ENCODE assay signal across 25 cellular contexts in the genomic region with DNA sequence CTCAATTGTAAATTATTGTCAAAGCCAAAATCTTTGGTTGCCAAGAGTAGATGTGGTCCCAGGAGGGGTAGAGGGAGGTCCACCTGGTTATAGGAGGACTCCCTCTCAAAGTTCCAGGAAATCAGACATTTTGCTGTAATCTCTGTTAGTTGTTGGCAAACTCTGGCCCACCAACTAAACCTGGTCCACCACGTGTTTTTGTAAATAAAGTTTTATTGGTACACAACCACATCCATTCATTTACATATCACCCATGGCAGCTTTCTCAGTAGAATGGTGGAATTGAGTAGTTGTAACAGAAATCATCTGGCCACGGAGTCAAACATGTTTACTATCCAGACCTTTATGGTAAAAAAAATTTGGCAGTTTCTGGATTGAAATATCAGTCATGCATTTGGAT.
"Had no signal": no experiment of that assay in that cellular context is flagged by ENCODE, and none has a peak within 500 bp of the region (broad histone marks: within the 10 kb centered on the region; RNA-seq: fewer than 3 reads in every experiment).

No MANE protein-coding gene starts in this region.

- ATAC-seq: natural killer cell; psoas muscle; right cardiac atrium; sciatic nerve; stimulated activated effector memory CD8-positive, alpha-beta T cell treated with anti-CD3 and anti-CD28 coated beads, Interleukin-12 subunit alpha, Interleukin-12 subunit beta, amount 100 ng/mL, for 72 hours; stimulated activated naive B cell treated with anti-CD40 and anti-IgM and Interleukin-4, amounts not matched to agents 10 μg/mL and 1 μg/mL and 100 μg/mL, for 72 hours had no signal

- H3K4me3 ChIP-seq: neural progenitor cell, ovary, psoas muscle, stomach, thoracic aorta, thyroid gland, tibial nerve, upper lobe of left lung, vagina had no signal

- H3K4me2 ChIP-seq: neural progenitor cell had no signal

- H3K36me3 ChIP-seq: neural progenitor cell, ovary had no signal

- DNase-seq: natural killer cell; occipital lobe; ovary; posterior cingulate gyrus; psoas muscle; right cardiac atrium; small intestine; stimulated activated CD4-positive, alpha-beta T cell treated with anti-CD3 and anti-CD28 coated beads, Interleukin-15, amount 100 ng/mL, for 24 hours; stimulated activated CD4-positive, alpha-beta T cell treated with anti-CD3 and anti-CD28 coated beads, Interleukin-2, amount 100 ng/mL, for 24 hours; stimulated activated CD4-positive, alpha-beta T cell treated with anti-CD3 and anti-CD28 coated beads, Interleukin-2, amount 100 ng/mL, for 48 hours; stimulated activated CD4-positive, alpha-beta T cell treated with anti-CD3 and anti-CD28 coated beads, Interleukin-4, amount 100 ng/mL, for 24 hours; stimulated activated naive B cell treated with anti-CD40 and anti-IgM and Interleukin-4, amounts not matched to agents 10 μg/mL and 1 μg/mL and 100 μg/mL, for 72 hours; stimulated activated naive CD4-positive, alpha-beta T cell treated with Interleukin-2 at 50 U/mL for 16 hours; stomach; thyroid gland; trophoblast cell; upper lobe of left lung had no signal

- H2AFZ ChIP-seq: neural progenitor cell, parathyroid adenoma had no signal

- H3K9ac ChIP-seq: neural progenitor cell, parathyroid adenoma had no signal

- H3K27ac ChIP-seq: neural progenitor cell, ovary, parathyroid adenoma, stomach, thoracic aorta, thyroid gland, tibial nerve, upper lobe of left lung, vagina had no signal

- H3K79me2 ChIP-seq: parathyroid adenoma had no signal

- H3K4me1 ChIP-seq: neural progenitor cell, parathyroid adenoma, tibial nerve, upper lobe of left lung, vagina had no signal

- H3K27me3 ChIP-seq: neural progenitor cell, ovary, stomach, thyroid gland, tibial nerve, upper lobe of left lung, vagina had no signal

- FAIRE-seq: small intestine, urothelium cell line had no signal

- H3K9me3 ChIP-seq: ovary, psoas muscle, stomach, thoracic aorta, thyroid gland, tibial nerve, upper lobe of left lung, vagina had no signal
